ENCODE assay signal across 9 cellular contexts in the genomic region with DNA sequence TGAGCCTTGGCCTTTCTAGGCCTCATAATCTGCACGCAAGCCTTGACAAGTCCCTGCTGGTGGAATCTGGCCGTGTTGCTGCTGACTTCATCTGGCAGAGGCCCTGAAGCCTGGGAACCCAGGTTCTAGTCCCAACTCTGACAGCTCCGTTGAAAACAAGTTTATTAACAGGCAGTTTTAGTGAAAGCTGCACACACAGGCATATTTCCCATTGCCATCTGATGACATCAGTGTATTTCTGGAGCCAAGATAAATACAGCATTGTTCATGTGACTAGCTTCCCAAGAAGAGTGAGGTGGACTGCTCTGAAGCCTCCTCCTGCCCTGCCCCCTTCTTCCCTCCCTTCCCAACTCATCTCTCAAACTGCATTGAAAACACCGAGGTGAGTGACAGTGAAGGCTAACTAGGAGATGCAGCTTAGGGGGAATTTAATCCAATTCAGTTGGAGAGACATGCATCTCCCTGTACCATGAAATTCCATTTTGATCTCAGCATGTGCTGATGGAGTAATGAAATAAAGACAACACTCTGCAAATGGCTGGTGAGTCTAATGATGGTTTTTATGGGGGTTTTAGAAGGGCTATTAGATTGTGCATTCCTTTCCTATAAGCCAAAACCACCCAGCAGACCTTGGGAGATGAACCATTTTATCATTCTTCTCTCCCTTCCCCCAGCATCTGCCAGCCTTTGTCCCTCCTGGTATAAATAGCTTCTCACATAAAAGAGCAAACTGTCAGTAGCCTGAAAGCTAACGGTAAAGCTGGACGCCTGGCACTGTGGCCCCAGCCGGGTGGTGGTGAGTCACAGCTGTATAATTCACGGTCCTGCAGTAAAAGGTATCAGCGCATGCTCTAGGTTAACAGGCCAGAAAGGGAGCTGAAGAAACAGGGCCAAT. TPM values are rescaled to one million over a fixed set of nuclear protein-coding genes. Genes with fewer than 3 reads are reported as not detected.
DNase-seq lines count a peak whose midpoint lies in the region; ATAC-seq and TF ChIP-seq lines count a peak whose summit lies in the region.
"Had no signal": no experiment of that assay in that cellular context is flagged by ENCODE, and none has a peak within 500 bp of the region (broad histone marks: within the 10 kb centered on the region; RNA-seq: fewer than 3 reads in every experiment).

No MANE protein-coding gene starts in this region.

- no peak for TF ChIP-seq CTCF in HFF-Myc (IDR thresholded peaks at IDR 0.05; ENCODE audit: low read depth, low read length, missing control alignments)
- TF ChIP-seq CTCF in WERI-Rb-1 (IDR thresholded peaks at IDR 0.05; ENCODE audit: low read depth, low read length), result no peak
- peak; percentile 33 for TF ChIP-seq CTCF in left ventricle myocardium inferior (IDR thresholded peaks at IDR 0.05; ENCODE audit: borderline replicate concordance)

- no peak overlapping the region for H3K27ac ChIP-seq in WERI-Rb-1
- H3K27ac ChIP-seq in left ventricle myocardium inferior (replicated peaks), result peak overlapping the region; percentile 78
- H3K27ac ChIP-seq: KMS-11 had no signal

- ATAC-seq in sciatic nerve, result peak; percentile 86
- no peak for ATAC-seq in HG02885 (IDR thresholded peaks at IDR 0.05; ENCODE audit: poor library complexity, unreplicated experiment)
- no peak for ATAC-seq in activated T-helper 17 cell treated with anti-CD3 and anti-CD28 coated beads, Interleukin-2, amount 50 U/mL, for 72 hours (replicated peaks)
- no peak for ATAC-seq in HG03025 (IDR thresholded peaks at IDR 0.05; ENCODE audit: low FRiP score, unreplicated experiment)

- peaks cover 79% of the 10 kb centered on the region for H3K4me1 ChIP-seq in left ventricle myocardium inferior

- H3K4me1 Mint-ChIP-seq in activated T-helper 17 cell treated with anti-CD3 and anti-CD28 coated beads, Interleukin-2, amount 50 U/mL, for 72 hours, result no peaks in the 10 kb centered on the region

- no peaks in the 10 kb centered on the region for H3K36me3 Mint-ChIP-seq in activated T-helper 17 cell treated with anti-CD3 and anti-CD28 coated beads, Interleukin-2, amount 50 U/mL, for 72 hours (ENCODE audit: low read depth)

- H3K36me3 ChIP-seq in WERI-Rb-1 (peaks cover 13% of the 10 kb centered on the region), left ventricle myocardium inferior (no peaks in the 10 kb centered on the region)

- DNase-seq in HFF-Myc (ENCODE audit: extremely low read depth, low read depth) (peak; percentile 94), WERI-Rb-1 (peak; percentile 37), left ventricle myocardium inferior (peak; percentile 75), sciatic nerve (ENCODE audit: low spot score) (peak; percentile 68)
- no peak for DNase-seq in effector CD4-positive, alpha-beta T cell

- H3K9me3 Mint-ChIP-seq in activated T-helper 17 cell treated with anti-CD3 and anti-CD28 coated beads, Interleukin-2, amount 50 U/mL, for 72 hours, result no peaks in the 10 kb centered on the region

- H3K9me3 ChIP-seq in WERI-Rb-1 (ENCODE audit: severe bottlenecking) (no peaks in the 10 kb centered on the region), left ventricle myocardium inferior (replicated peaks) (no peaks in the 10 kb centered on the region)

- peaks cover 2% of the 10 kb centered on the region for H3K27me3 Mint-ChIP-seq in activated T-helper 17 cell treated with anti-CD3 and anti-CD28 coated beads, Interleukin-2, amount 50 U/mL, for 72 hours

- no peak overlapping the region for H3K27ac Mint-ChIP-seq in activated T-helper 17 cell treated with anti-CD3 and anti-CD28 coated beads, Interleukin-2, amount 50 U/mL, for 72 hours

- H3K4me3 Mint-ChIP-seq in activated T-helper 17 cell treated with anti-CD3 and anti-CD28 coated beads, Interleukin-2, amount 50 U/mL, for 72 hours, result no peak overlapping the region

- H3K27me3 ChIP-seq in WERI-Rb-1 (ENCODE audit: insufficient read depth, low read depth, severe bottlenecking) (no peaks in the 10 kb centered on the region), left ventricle myocardium inferior (ENCODE audit: low read depth) (no peaks in the 10 kb centered on the region)

- no peak overlapping the region; the same call in 1 of the 2 replicates for H3K4me3 ChIP-seq in HFF-Myc (replicated peaks; ENCODE audit: low read depth, low read length)
- H3K4me3 ChIP-seq in WERI-Rb-1 (ENCODE audit: low read depth, low read length), result no peak overlapping the region
- no peak overlapping the region for H3K4me3 ChIP-seq in left ventricle myocardium inferior

- intact Hi-C loops in left ventricle myocardium inferior (cut with micrococcal nuclease) (no loop called here), sciatic nerve (cut with DNase I) (no loop called here)

RNA-seq across cellular contexts. Expression of gene PRICKLE2, which starts 38.0 kb away (rescaled TPM):
- total RNA-seq in left ventricle myocardium inferior (8.7 TPM), sciatic nerve (34.0 TPM)
- not detected for total RNA-seq in activated T-helper 17 cell treated with anti-CD3 and anti-CD28 coated beads, Interleukin-2, amount 50 U/mL, for 72 hours
